In the genomic region with DNA sequence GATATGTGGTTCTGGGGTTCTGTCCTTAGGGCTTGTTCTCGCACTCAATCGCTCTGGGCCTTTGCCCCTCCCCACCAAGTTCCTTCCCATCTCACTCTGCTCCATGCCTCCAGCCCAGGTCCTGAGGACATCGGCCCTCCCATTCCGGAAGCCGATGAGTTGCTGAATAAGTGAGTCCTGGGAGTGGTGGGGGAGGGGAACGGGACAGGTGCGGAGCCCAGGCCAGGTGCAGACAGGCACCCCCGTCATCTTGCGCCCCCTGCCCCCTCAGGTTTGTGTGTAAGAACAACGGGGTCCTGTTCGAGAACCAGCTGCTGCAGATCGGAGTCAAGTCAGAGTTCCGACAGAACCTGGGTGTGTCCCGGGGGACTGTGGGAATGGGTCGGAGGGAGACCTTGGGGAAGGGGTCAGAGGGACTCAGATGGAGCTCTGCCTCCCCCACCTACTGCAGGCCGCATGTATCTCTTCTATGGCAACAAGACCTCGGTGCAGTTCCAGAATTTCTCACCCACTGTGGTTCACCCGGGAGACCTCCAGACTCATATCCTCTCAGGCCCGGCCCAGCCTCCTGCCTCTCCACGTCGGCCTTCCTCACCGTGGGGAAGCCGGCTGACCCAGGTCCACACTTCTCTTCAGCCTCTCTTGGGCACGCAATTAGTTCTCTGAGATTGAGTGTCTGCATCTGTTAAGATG, we compare ENCODE assay signal across 17 cellular contexts. TPM values are rescaled to one million over a fixed set of nuclear protein-coding genes. Genes with fewer than 3 reads are reported as not detected.
A peak's percentile ranks its signal among the peaks of the same experiment; 100 is the strongest.
DNase-seq lines count a peak whose midpoint lies in the region; ATAC-seq and TF ChIP-seq lines count a peak whose summit lies in the region.
"Had no signal": no experiment of that assay in that cellular context is flagged by ENCODE, and none has a peak within 500 bp of the region (broad histone marks: within the 10 kb centered on the region; RNA-seq: fewer than 3 reads in every experiment).

No MANE protein-coding gene starts in this region.

- H3K4me1 ChIP-seq in HEK293 (ENCODE audit: control insufficient read depth, insufficient read depth, low read length) (no peaks in the 10 kb centered on the region), iPS-15b (ENCODE audit: control insufficient read depth, insufficient read depth, low read length) (no peaks in the 10 kb centered on the region), stomach (peaks cover 0 to 35% (median 12%) of the 10 kb centered on the region in 4 donors)

- no peak overlapping the region for H3K4me3 ChIP-seq in HEK293 (ENCODE audit: low read depth, low read length)
- peak overlapping the region; percentile 35 for H3K4me3 ChIP-seq in iPS-15b (ENCODE audit: low read depth, low read length)
- H3K4me3 ChIP-seq in stomach, result peak overlapping the region in 3 of 4 donors; percentile 39 to 46 (median 41)

- CTCF ChIA-PET in HEK293 (lab: Yijun Ruan, JAX), result interaction anchor here (0.7 to 1.5 kb wide), 2 partner anchors 14 to 69 kb away, joined by 3 read pairs; no protein-coding TSS in a partner anchor

- no peak overlapping the region for H3K27ac Mint-ChIP-seq in activated T-helper 1 cell treated with anti-CD3 and anti-CD28 coated beads, Interleukin-12 subunit alpha, Interleukin-12 subunit beta, Interleukin-2, Interleukin-4 antibody, amounts not matched to agents 30 ng/mL and 10 ng/mL and 1 ng/mL, durations not matched to agents 14 hours and 24 hours and 36 hours
- no peak overlapping the region for H3K27ac Mint-ChIP-seq in mesothelial cell of epicardium
- H3K27ac Mint-ChIP-seq: activated CD4-positive, alpha-beta T cell treated with anti-CD3 and anti-CD28 coated beads, Interleukin-2, amount 10 ng/mL, durations not matched to agents 7 days and 5 days; stimulated activated memory B cell treated with anti-CD40 and anti-IgM and Interleukin-4, amounts not matched to agents 10 μg/mL and 1 μg/mL and 100 μg/mL, for 72 hours; T-cell had no signal

- no peak for TF ChIP-seq POLR2A in stomach (IDR thresholded peaks at IDR 0.05)

- ATAC-seq in HG03378 (IDR thresholded peaks at IDR 0.05; ENCODE audit: unreplicated experiment), result no peak
- ATAC-seq: stimulated activated memory B cell treated with anti-CD40 and anti-IgM and Interleukin-4, amounts not matched to agents 10 μg/mL and 1 μg/mL and 100 μg/mL, for 72 hours; T-cell had no signal

- 83 to 92% (median 89%) methylated on average over 19 to 24 of the region's 24 CpGs for WGBS in stomach, 5 donors

- H3K4me3 Mint-ChIP-seq in activated T-helper 1 cell treated with anti-CD3 and anti-CD28 coated beads, Interleukin-12 subunit alpha, Interleukin-12 subunit beta, Interleukin-2, Interleukin-4 antibody, amounts not matched to agents 30 ng/mL and 10 ng/mL and 1 ng/mL, durations not matched to agents 14 hours and 24 hours and 36 hours, result no peak overlapping the region
- H3K4me3 Mint-ChIP-seq in mesothelial cell of epicardium, result no peak overlapping the region
- H3K4me3 Mint-ChIP-seq: activated CD4-positive, alpha-beta T cell treated with anti-CD3 and anti-CD28 coated beads, Interleukin-2, amount 10 ng/mL, durations not matched to agents 7 days and 5 days; stimulated activated memory B cell treated with anti-CD40 and anti-IgM and Interleukin-4, amounts not matched to agents 10 μg/mL and 1 μg/mL and 100 μg/mL, for 72 hours; T-cell had no signal

- no peak for DNase-seq in stomach
- DNase-seq in NCI-H446 (lab: John Stamatoyannopoulos, UW), result no peak
- no peak for DNase-seq in activated T-helper 1 cell treated with anti-CD3 and anti-CD28 coated beads, Interleukin-12 subunit alpha, Interleukin-12 subunit beta, Interleukin-2, Interleukin-4 antibody, amounts not matched to agents 30 ng/mL and 10 ng/mL and 1 ng/mL, durations not matched to agents 14 hours and 24 hours and 36 hours (ENCODE audit: low spot score)
- no peak for DNase-seq in mesothelial cell of epicardium (ENCODE audit: low spot score in 2 of 2, unreplicated experiment in 2 of 2)
- DNase-seq: activated CD4-positive, alpha-beta T cell treated with anti-CD3 and anti-CD28 coated beads, Interleukin-2, amount 10 ng/mL, durations not matched to agents 7 days and 5 days; stimulated activated CD4-positive, alpha-beta T cell treated with anti-CD3 and anti-CD28 coated beads, Interleukin-1b, Interleukin-23, amount 100 ng/mL, for 48 hours; T-cell had no signal

- H3K9me3 Mint-ChIP-seq in activated T-helper 1 cell treated with anti-CD3 and anti-CD28 coated beads, Interleukin-12 subunit alpha, Interleukin-12 subunit beta, Interleukin-2, Interleukin-4 antibody, amounts not matched to agents 30 ng/mL and 10 ng/mL and 1 ng/mL, durations not matched to agents 14 hours and 24 hours and 36 hours, result no peaks in the 10 kb centered on the region
- no peaks in the 10 kb centered on the region for H3K9me3 Mint-ChIP-seq in mesothelial cell of epicardium
- H3K9me3 Mint-ChIP-seq: activated CD4-positive, alpha-beta T cell treated with anti-CD3 and anti-CD28 coated beads, Interleukin-2, amount 10 ng/mL, durations not matched to agents 7 days and 5 days; HFFc6; stimulated activated memory B cell treated with anti-CD40 and anti-IgM and Interleukin-4, amounts not matched to agents 10 μg/mL and 1 μg/mL and 100 μg/mL, for 72 hours; T-cell had no signal

- peaks cover 9% of the 10 kb centered on the region for H3K4me1 Mint-ChIP-seq in activated T-helper 1 cell treated with anti-CD3 and anti-CD28 coated beads, Interleukin-12 subunit alpha, Interleukin-12 subunit beta, Interleukin-2, Interleukin-4 antibody, amounts not matched to agents 30 ng/mL and 10 ng/mL and 1 ng/mL, durations not matched to agents 14 hours and 24 hours and 36 hours (ENCODE audit: low read depth)
- peaks cover 4% of the 10 kb centered on the region for H3K4me1 Mint-ChIP-seq in mesothelial cell of epicardium

- POLR2A ChIA-PET in HEK293 (lab: Yijun Ruan, JAX), result interaction anchor here (0.6 to 1.0 kb wide), 2 partner anchors 10 to 32 kb away, joined by 3 to 7 read pairs; partner anchors contain the start of gene FUZ

- TF ChIP-seq CTCF in HEK293 (tag by site-specific recombination; IDR thresholded peaks at IDR 0.05), result no peak
- TF ChIP-seq CTCF in stomach (IDR thresholded peaks at IDR 0.05), result no peak
- no peak for TF ChIP-seq CTCF in mesothelial cell of epicardium (IDR thresholded peaks at IDR 0.05; ENCODE audit: unreplicated experiment)

- H3K27me3 Mint-ChIP-seq in activated T-helper 1 cell treated with anti-CD3 and anti-CD28 coated beads, Interleukin-12 subunit alpha, Interleukin-12 subunit beta, Interleukin-2, Interleukin-4 antibody, amounts not matched to agents 30 ng/mL and 10 ng/mL and 1 ng/mL, durations not matched to agents 14 hours and 24 hours and 36 hours (ENCODE audit: insufficient read depth), result no peaks in the 10 kb centered on the region
- H3K27me3 Mint-ChIP-seq in mesothelial cell of epicardium (ENCODE audit: low read depth), result no peaks in the 10 kb centered on the region
- H3K27me3 Mint-ChIP-seq: activated CD4-positive, alpha-beta T cell treated with anti-CD3 and anti-CD28 coated beads, Interleukin-2, amount 10 ng/mL, durations not matched to agents 7 days and 5 days; stimulated activated memory B cell treated with anti-CD40 and anti-IgM and Interleukin-4, amounts not matched to agents 10 μg/mL and 1 μg/mL and 100 μg/mL, for 72 hours; T-cell had no signal

- no peaks in the 10 kb centered on the region for H3K27me3 ChIP-seq in iPS-15b (ENCODE audit: control insufficient read depth, insufficient read depth, low read length)
- H3K27me3 ChIP-seq in stomach, result no peaks in the 10 kb centered on the region
- H3K27me3 ChIP-seq: neutrophil had no signal

- no peak for TF ChIP-seq EP300 in stomach (IDR thresholded peaks at IDR 0.05)

- no peak overlapping the region for H3K9ac ChIP-seq in iPS-15b (ENCODE audit: low read depth, low read length)

- intact Hi-C loops in stomach (cut with DNase I; ENCODE audit: low total_unique reads), result no loop called here
- intact Hi-C loops in activated T-helper 1 cell treated with anti-CD3 and anti-CD28 coated beads, Interleukin-12 subunit alpha, Interleukin-12 subunit beta, Interleukin-2, Interleukin-4 antibody, amounts not matched to agents 30 ng/mL and 10 ng/mL and 1 ng/mL, durations not matched to agents 14 hours and 24 hours and 36 hours (cut with micrococcal nuclease), result no loop called here

- H3K36me3 Mint-ChIP-seq in activated T-helper 1 cell treated with anti-CD3 and anti-CD28 coated beads, Interleukin-12 subunit alpha, Interleukin-12 subunit beta, Interleukin-2, Interleukin-4 antibody, amounts not matched to agents 30 ng/mL and 10 ng/mL and 1 ng/mL, durations not matched to agents 14 hours and 24 hours and 36 hours (ENCODE audit: low read depth), result peaks cover 16% of the 10 kb centered on the region
- H3K36me3 Mint-ChIP-seq in mesothelial cell of epicardium, result peaks cover 32% of the 10 kb centered on the region

- H3K36me3 ChIP-seq in HEK293 (ENCODE audit: control insufficient read depth in 2 of 2, insufficient read depth in 1 of 2, low read length in 2 of 2) (peaks cover 21 to 71% of the 10 kb centered on the region in 2 experiments; a peak in 2 of 3 replicates), iPS-15b (ENCODE audit: control insufficient read depth, insufficient read depth, low read length) (peaks cover 44% of the 10 kb centered on the region), stomach (peaks cover 64 to 100% (median 98%) of the 10 kb centered on the region in 4 donors)

- no peaks in the 10 kb centered on the region for H3K9me3 ChIP-seq in HEK293 (ENCODE audit: control insufficient read depth, insufficient read depth, low read depth, low read length)
- no peaks in the 10 kb centered on the region for H3K9me3 ChIP-seq in iPS-15b (ENCODE audit: control insufficient read depth, insufficient read depth, low read length)
- no peaks in the 10 kb centered on the region for H3K9me3 ChIP-seq in stomach
- H3K9me3 ChIP-seq: neutrophil had no signal

- peak overlapping the region; percentile 31; the same call in 1 of the 2 replicates for H3K27ac ChIP-seq in HEK293 (ENCODE audit: extremely low read depth, low read depth, low read length)
- H3K27ac ChIP-seq in angular gyrus (ENCODE audit: low read depth, low read length), result peak overlapping the region; percentile 74
- peak overlapping the region in 3 of 5 donors; percentile 33 to 72 (median 55) for H3K27ac ChIP-seq in stomach
- H3K27ac ChIP-seq: neutrophil had no signal

RNA-seq across cellular contexts. Expression of gene FUZ, which starts 10.1 kb away (rescaled TPM):
- total RNA-seq in stomach, result 10 to 100 TPM in 3 of 5 donors, 1 to 10 TPM in 2; 1.2 to 37.4 (median 10.5) TPM
- polyA plus RNA-seq in stomach, result 10 to 100 TPM; 15.1 to 17.6 (median 15.9) TPM
- 14.0 and 18.8 TPM in 2 replicates for total RNA-seq in activated T-helper 1 cell treated with anti-CD3 and anti-CD28 coated beads, Interleukin-12 subunit alpha, Interleukin-12 subunit beta, Interleukin-2, Interleukin-4 antibody, amounts not matched to agents 30 ng/mL and 10 ng/mL and 1 ng/mL, durations not matched to agents 14 hours and 24 hours and 36 hours
- 23.1 to 25.8 TPM (median 23.2 TPM) in 3 replicates for total RNA-seq in mesothelial cell of epicardium

RNA-seq across cellular contexts. Expression of gene MED25, which starts 15.1 kb away (rescaled TPM):
- total RNA-seq in stomach (100 to 1,000 TPM in 3 of 5 donors, 10 to 100 TPM in 2; 18.0 to 387 (median 178) TPM), mesothelial cell of epicardium (103 to 107 TPM (median 105 TPM) in 3 replicates)
- 10 to 100 TPM; 46.6 to 59.8 (median 55.3) TPM for polyA plus RNA-seq in stomach
- 54.2 and 54.5 TPM in 2 replicates for total RNA-seq in activated T-helper 1 cell treated with anti-CD3 and anti-CD28 coated beads, Interleukin-12 subunit alpha, Interleukin-12 subunit beta, Interleukin-2, Interleukin-4 antibody, amounts not matched to agents 30 ng/mL and 10 ng/mL and 1 ng/mL, durations not matched to agents 14 hours and 24 hours and 36 hours

RNA-seq across cellular contexts. Expression of gene AP2A1, which starts 36.2 kb away (rescaled TPM):
- total RNA-seq in stomach, result 100 to 1,000 TPM in 1 of 5 donors, 10 to 100 TPM in 4; 19.8 to 177 (median 38.4) TPM
- polyA plus RNA-seq in stomach, result 10 to 100 TPM; 24.3 to 31.2 (median 27.3) TPM
- total RNA-seq in activated T-helper 1 cell treated with anti-CD3 and anti-CD28 coated beads, Interleukin-12 subunit alpha, Interleukin-12 subunit beta, Interleukin-2, Interleukin-4 antibody, amounts not matched to agents 30 ng/mL and 10 ng/mL and 1 ng/mL, durations not matched to agents 14 hours and 24 hours and 36 hours, result 61.1 and 63.6 TPM in 2 replicates
- 84.6 to 89.6 TPM (median 85.2 TPM) in 3 replicates for total RNA-seq in mesothelial cell of epicardium

RNA-seq across cellular contexts. Expression of gene TSKS, which starts 39.9 kb away (rescaled TPM):
- total RNA-seq in stomach, result not detected
- under 1 TPM in 1 of 3 donors, not detected in 2; 0.73 TPM for polyA plus RNA-seq in stomach
- 1.3 and 2.0 TPM in 2 replicates for total RNA-seq in activated T-helper 1 cell treated with anti-CD3 and anti-CD28 coated beads, Interleukin-12 subunit alpha, Interleukin-12 subunit beta, Interleukin-2, Interleukin-4 antibody, amounts not matched to agents 30 ng/mL and 10 ng/mL and 1 ng/mL, durations not matched to agents 14 hours and 24 hours and 36 hours
- not detected in 3 replicates for total RNA-seq in mesothelial cell of epicardium
- total RNA-seq: bronchial epithelial cell, G401, HFFc6, kidney epithelial cell had no signal

RNA-seq across cellular contexts. Expression of gene PTOV1, which starts 48.0 kb away (rescaled TPM):
- 100 to 1,000 TPM in 3 of 5 donors, 10 to 100 TPM in 2; 45.0 to 186 (median 102) TPM for total RNA-seq in stomach
- 100 to 1,000 TPM; 117 to 131 (median 118) TPM for polyA plus RNA-seq in stomach
- total RNA-seq in activated T-helper 1 cell treated with anti-CD3 and anti-CD28 coated beads, Interleukin-12 subunit alpha, Interleukin-12 subunit beta, Interleukin-2, Interleukin-4 antibody, amounts not matched to agents 30 ng/mL and 10 ng/mL and 1 ng/mL, durations not matched to agents 14 hours and 24 hours and 36 hours, result 107 and 113 TPM in 2 replicates
- 415 to 431 TPM (median 422 TPM) in 3 replicates for total RNA-seq in mesothelial cell of epicardium
